ENCODE assay signal across 25 cellular contexts in the genomic region with DNA sequence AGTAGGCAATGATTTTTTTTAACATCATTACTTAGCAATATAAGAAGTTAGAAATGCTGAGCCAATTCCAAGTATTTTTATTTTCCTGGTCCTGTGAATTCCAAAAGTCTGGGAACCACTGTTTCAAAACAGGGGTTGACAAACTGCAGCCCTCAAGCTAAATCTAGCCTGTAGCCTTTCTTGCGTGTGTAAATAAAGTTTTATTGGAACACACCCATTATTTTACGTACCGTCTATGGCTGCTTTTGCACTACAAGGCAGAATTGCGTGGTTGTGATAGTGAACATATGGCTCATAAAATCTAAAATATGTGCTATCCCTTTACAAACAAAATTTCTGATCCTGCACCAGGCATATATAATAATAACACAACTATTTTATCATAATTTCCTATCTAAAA.
"Had no signal": no experiment of that assay in that cellular context is flagged by ENCODE, and none has a peak within 500 bp of the region (broad histone marks: within the 10 kb centered on the region; RNA-seq: fewer than 3 reads in every experiment).

No MANE protein-coding gene starts in this region.

- H3K4me3 Mint-ChIP-seq: immature natural killer cell, mesothelial cell of epicardium, naive B cell had no signal

- H3K27me3 ChIP-seq: dorsolateral prefrontal cortex, esophagus muscularis mucosa, gastrocnemius medialis, heart left ventricle, hepatocyte, left lung had no signal

- H3K36me3 Mint-ChIP-seq: immature natural killer cell, mesothelial cell of epicardium, naive B cell had no signal

- H3K4me1 ChIP-seq: gastrocnemius medialis, left lung, lower lobe of right lung had no signal

- H3K4me1 Mint-ChIP-seq: immature natural killer cell, naive B cell had no signal

- H3K9me3 Mint-ChIP-seq: mesothelial cell of epicardium had no signal

- H3K36me3 ChIP-seq: gastrocnemius medialis, left lung, lower lobe of right lung had no signal

- H3K4me2 ChIP-seq: hepatocyte had no signal

- H3K27ac Mint-ChIP-seq: immature natural killer cell, mesothelial cell of epicardium, naive B cell had no signal

- H3K4me3 ChIP-seq: coronary artery, dorsolateral prefrontal cortex, esophagus muscularis mucosa, gastrocnemius medialis, heart left ventricle, hepatocyte, left lung, lower lobe of right lung, mucosa of descending colon had no signal

- H3K27ac ChIP-seq: coronary artery, dorsolateral prefrontal cortex, esophagus muscularis mucosa, gastrocnemius medialis, heart left ventricle, hepatocyte, left lung, lower lobe of right lung had no signal

- H2AFZ ChIP-seq: hepatocyte had no signal

- DNase-seq: dermis blood vessel endothelial cell; dorsolateral prefrontal cortex; effector CD4-positive, alpha-beta T cell; effector memory CD4-positive, alpha-beta T cell; foreskin fibroblast; foreskin melanocyte; gastrocnemius medialis; heart left ventricle; hypothalamus; immature natural killer cell; islet precursor cell; kidney glomerular epithelial cell; left lung; left ventricle myocardium superior; lower lobe of right lung; mesenchymal stem cell; mucosa of descending colon; naive B cell had no signal

- H3K79me2 ChIP-seq: hepatocyte had no signal

- ATAC-seq: gastrocnemius medialis, heart left ventricle, left lung, left ventricle myocardium superior, lower lobe of right lung, mucosa of descending colon had no signal

- FAIRE-seq: colon, endothelial cell of umbilical vein, kidney had no signal

- H3K9me3 ChIP-seq: esophagus muscularis mucosa, gastrocnemius medialis, heart left ventricle, left lung, lower lobe of right lung, mucosa of descending colon had no signal
